In the genomic region with DNA sequence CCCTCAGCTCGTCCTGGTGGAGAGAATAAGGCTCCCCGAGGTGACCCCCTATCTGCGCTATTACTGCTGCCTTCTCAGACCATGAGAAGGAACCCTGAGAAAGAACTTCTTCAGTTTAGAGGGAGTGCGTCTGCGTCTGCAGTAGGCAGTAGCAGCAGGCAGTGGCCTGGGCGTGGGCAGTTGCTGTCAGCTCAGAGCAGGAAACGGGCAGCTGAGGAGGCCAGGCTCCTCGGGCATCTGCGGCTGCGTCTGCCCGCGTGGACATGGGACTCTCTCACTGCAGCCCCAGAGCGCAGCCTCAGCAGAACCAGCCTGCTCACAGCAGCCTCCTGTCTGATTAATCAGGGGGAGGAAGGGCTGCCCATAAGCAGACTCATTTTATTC, we compare ENCODE assay signal across 16 cellular contexts. TPM values are rescaled to one million over a fixed set of nuclear protein-coding genes. Genes with fewer than 3 reads are reported as not detected.
DNase-seq lines count a peak whose midpoint lies in the region; ATAC-seq and TF ChIP-seq lines count a peak whose summit lies in the region.
"Had no signal": no experiment of that assay in that cellular context is flagged by ENCODE, and none has a peak within 500 bp of the region (broad histone marks: within the 10 kb centered on the region; RNA-seq: fewer than 3 reads in every experiment).

No MANE protein-coding gene starts in this region.

- TF ChIP-seq POLR2A in GM18505 (IDR thresholded peaks at IDR 0.05; ENCODE audit: borderline replicate concordance, extremely low read depth, insufficient read depth, insufficient read length): no peak

- H3K27ac ChIP-seq in SJCRH30 (no peak overlapping the region), left lung (no peak overlapping the region)
- H3K27ac ChIP-seq: heart left ventricle, thyroid gland had no signal

- H3K4me3 Mint-ChIP-seq in activated CD8-positive, alpha-beta T cell treated with anti-CD3 and anti-CD28 coated beads, Interleukin-2, amount 10 ng/mL, durations not matched to agents 7 days and 5 days: no peak overlapping the region
- H3K4me3 Mint-ChIP-seq: CD4-positive, alpha-beta T cell; dendritic cell treated with granulocyte-macrophage colony-stimulating factor and Interleukin-4, amounts not matched to agents 40 ng/mL and 50 ng/mL, for 4 days had no signal

- H3K36me3 Mint-ChIP-seq in activated CD8-positive, alpha-beta T cell treated with anti-CD3 and anti-CD28 coated beads, Interleukin-2, amount 10 ng/mL, durations not matched to agents 7 days and 5 days (ENCODE audit: low read depth): no peaks in the 10 kb centered on the region

- H3K27me3 Mint-ChIP-seq in activated CD8-positive, alpha-beta T cell treated with anti-CD3 and anti-CD28 coated beads, Interleukin-2, amount 10 ng/mL, durations not matched to agents 7 days and 5 days (ENCODE audit: low read depth): no peaks in the 10 kb centered on the region

- DNase-seq in H7: peak; percentile 40
- DNase-seq in SJCRH30: peak; percentile 41 to 51
- DNase-seq in left lung: peak; percentile 19 to 57
- peak; percentile 48 for DNase-seq in sciatic nerve (ENCODE audit: low spot score)
- no peak for DNase-seq in glomerular visceral epithelial cell (ENCODE audit: extremely low spot score)
- no peak for DNase-seq in activated CD8-positive, alpha-beta T cell treated with anti-CD3 and anti-CD28 coated beads, Interleukin-2, amount 10 ng/mL, durations not matched to agents 7 days and 5 days
- DNase-seq: EL; HCEC 1CT; NCI-H1694; stimulated activated CD4-positive, alpha-beta T cell treated with anti-CD3 and anti-CD28 coated beads, Interleukin-2, amount 100 ng/mL, for 48 hours; stimulated activated CD8-positive, alpha-beta memory T cell treated with anti-CD3 and anti-CD28 coated beads, Interleukin-4, amount 100 ng/mL, for 48 hours; thyroid gland had no signal

- no peaks in the 10 kb centered on the region for H3K9me3 ChIP-seq in SJCRH30 (replicated peaks)
- no peaks in the 10 kb centered on the region for H3K9me3 ChIP-seq in left lung
- H3K9me3 ChIP-seq: thyroid gland had no signal

- H3K4me1 ChIP-seq in SJCRH30 (peaks cover 9% of the 10 kb centered on the region; the same call in 1 of the 2 replicates), left lung (no peaks in the 10 kb centered on the region)

- H3K36me3 ChIP-seq in H7 (replicated peaks; ENCODE audit: control insufficient read depth, insufficient read depth, low read length) (no peaks in the 10 kb centered on the region), SJCRH30 (no peaks in the 10 kb centered on the region), left lung (no peaks in the 10 kb centered on the region)
- H3K36me3 ChIP-seq: heart left ventricle, thyroid gland had no signal

- H3K4me1 Mint-ChIP-seq in activated CD8-positive, alpha-beta T cell treated with anti-CD3 and anti-CD28 coated beads, Interleukin-2, amount 10 ng/mL, durations not matched to agents 7 days and 5 days (ENCODE audit: low read depth): no peaks in the 10 kb centered on the region

- H3K27me3 ChIP-seq in H7 (ENCODE audit: control insufficient read depth, insufficient read depth, low read length) (no peaks in the 10 kb centered on the region), SJCRH30 (peaks cover 4% of the 10 kb centered on the region; the same call in 1 of the 2 replicates), left lung (peaks cover 8 to 63% of the 10 kb centered on the region in 2 donors)
- H3K27me3 ChIP-seq: thyroid gland had no signal

- TF ChIP-seq CTCF in left lung (IDR thresholded peaks at IDR 0.05): no peak

- intact Hi-C loops in left lung (cut with DNase I): no loop called here
- intact Hi-C loops in sciatic nerve (cut with DNase I): no loop called here

- POLR2A ChIA-PET in activated CD8-positive, alpha-beta T cell treated with anti-CD3 and anti-CD28 coated beads, Interleukin-2, amount 10 ng/mL, durations not matched to agents 7 days and 5 days (lab: Charles Lee): no interaction called here

- H3K9me3 Mint-ChIP-seq in activated CD8-positive, alpha-beta T cell treated with anti-CD3 and anti-CD28 coated beads, Interleukin-2, amount 10 ng/mL, durations not matched to agents 7 days and 5 days (ENCODE audit: insufficient read depth): no peaks in the 10 kb centered on the region
- H3K9me3 Mint-ChIP-seq: CD4-positive, alpha-beta T cell; dendritic cell treated with granulocyte-macrophage colony-stimulating factor and Interleukin-4, amounts not matched to agents 40 ng/mL and 50 ng/mL, for 4 days had no signal

- ATAC-seq in left lung (no peak), sciatic nerve (peak; percentile 57), GM18505 (IDR thresholded peaks at IDR 0.05; ENCODE audit: unreplicated experiment) (no peak)
- no peak for ATAC-seq in activated CD8-positive, alpha-beta T cell treated with anti-CD3 and anti-CD28 coated beads, Interleukin-2, amount 10 ng/mL, durations not matched to agents 7 days and 5 days

- CTCF ChIA-PET in activated CD8-positive, alpha-beta T cell treated with anti-CD3 and anti-CD28 coated beads, Interleukin-2, amount 10 ng/mL, durations not matched to agents 7 days and 5 days (lab: Charles Lee): no interaction called here

- H3K4me3 ChIP-seq in H7 (ENCODE audit: insufficient read depth, low read depth, low read length): no peak overlapping the region
- no peak overlapping the region for H3K4me3 ChIP-seq in SJCRH30
- no peak overlapping the region for H3K4me3 ChIP-seq in left lung
- H3K4me3 ChIP-seq: heart left ventricle, thyroid gland had no signal

- H3K27ac Mint-ChIP-seq in activated CD8-positive, alpha-beta T cell treated with anti-CD3 and anti-CD28 coated beads, Interleukin-2, amount 10 ng/mL, durations not matched to agents 7 days and 5 days: no peak overlapping the region
- H3K27ac Mint-ChIP-seq: CD4-positive, alpha-beta T cell; dendritic cell treated with granulocyte-macrophage colony-stimulating factor and Interleukin-4, amounts not matched to agents 40 ng/mL and 50 ng/mL, for 4 days had no signal

RNA-seq across cellular contexts. Expression of a gene that starts 49.8 kb away (rescaled TPM):
- not detected in 2 replicates for total RNA-seq in H7 (2014; rRNA removed; shearing (Covaris generic))
- not detected in 2 replicates for total RNA-seq in SJCRH30 (2014; rRNA removed; shearing (Covaris generic))
- total RNA-seq in left lung (10 to 100 TPM; 28.4 to 72.1 TPM), sciatic nerve (16.1 TPM)
- not detected for total RNA-seq in activated CD8-positive, alpha-beta T cell treated with anti-CD3 and anti-CD28 coated beads, Interleukin-2, amount 10 ng/mL, durations not matched to agents 7 days and 5 days

Comparison
In these comparisons a context has a peak if more than half of its experiments do, and no peak if none do; other contexts are left out.
1. DNase-seq: peak in H7 (single experiment), SJCRH30 (2 of 2), left lung (2 of 2) and sciatic nerve (single experiment); none in glomerular visceral epithelial cell (single experiment) and activated CD8-positive, alpha-beta T cell treated with anti-CD3 and anti-CD28 coated beads, Interleukin-2, amount 10 ng/mL, durations not matched to agents 7 days and 5 days (single experiment).
2. RNA of a gene that starts 49.8 kb away (total RNA-seq): 28.4 to 72.1 TPM in left lung and 16.1 TPM in sciatic nerve (single experiment); not detected in H7, not detected in SJCRH30 and not detected in activated CD8-positive, alpha-beta T cell treated with anti-CD3 and anti-CD28 coated beads, Interleukin-2, amount 10 ng/mL, durations not matched to agents 7 days and 5 days; every median in the first group is over 10 times any median in the second.